ENCODE assay signal across 29 cellular contexts in genomic region chr4:48120132-48120531, GRCh38. TPM values are rescaled to one million over a fixed set of nuclear protein-coding genes. Genes with fewer than 3 reads are reported as not detected.
"Had no signal": no experiment of that assay in that cellular context is flagged by ENCODE, and none has a peak within 500 bp of the region (broad histone marks: within the 10 kb centered on the region; RNA-seq: fewer than 3 reads in every experiment).

No MANE protein-coding gene starts in this region.

- DNase-seq: activated CD4-positive, alpha-beta memory T cell treated with anti-CD3 and anti-CD28 coated beads, Interleukin-2, amount 10 ng/mL, durations not matched to agents 7 days and 5 days; activated CD4-positive, alpha-beta T cell treated with anti-CD3 and anti-CD28 coated beads for 4 hours; activated CD4-positive, alpha-beta T cell treated with anti-CD3 and anti-CD28 coated beads, Interleukin-2, amount 10 ng/mL, durations not matched to agents 7 days and 5 days; activated CD4-positive, alpha-beta T cell treated with anti-CD3 and anti-CD28 coated beads, Interleukin-2, amount 50 U/mL, for 4 hours; activated CD4-positive, CD25-positive, alpha-beta regulatory T cell; activated CD4-positive, CD25-positive, alpha-beta regulatory T cell treated with anti-CD3 and anti-CD28 coated beads, Interleukin-2, amount 50 U/mL, for 72 hours; activated CD8-positive, alpha-beta memory T cell treated with anti-CD3 and anti-CD28 coated beads, Interleukin-2, amount 50 U/mL, for 48 hours; activated gamma-delta T cell; activated naive CD4-positive, alpha-beta T cell; activated naive CD4-positive, alpha-beta T cell treated with anti-CD3 and anti-CD28 coated beads, Interleukin-2, amount 10 ng/mL, durations not matched to agents 7 days and 5 days; activated naive CD8-positive, alpha-beta T cell treated with anti-CD3 and anti-CD28 coated beads, Interleukin-2, amount 10 ng/mL, durations not matched to agents 7 days and 5 days; activated T-cell treated with anti-CD3 and anti-CD28 coated beads for 4 hours; activated T-cell treated with anti-CD3 and anti-CD28 coated beads, Interleukin-2, amount 50 U/mL, for 24 hours; activated T-cell treated with anti-CD3 and anti-CD28 coated beads, Interleukin-2, amount 50 U/mL, for 72 hours; amniotic stem cell; anterior cingulate cortex; brain microvascular endothelial cell; cortex of kidney; dermis blood vessel endothelial cell; effector CD4-positive, alpha-beta T cell; effector memory CD8-positive, alpha-beta T cell; erythroblast; foreskin keratinocyte; head of caudate nucleus; T-helper 2 cell had no signal

- ATAC-seq: activated naive CD4-positive, alpha-beta T cell treated with anti-CD3 and anti-CD28 coated beads, Interleukin-2, amount 50 U/mL, for 72 hours; activated T-cell treated with anti-CD3 and anti-CD28 coated beads, Interleukin-2, amount 50 U/mL, for 72 hours; effector memory CD8-positive, alpha-beta T cell; foreskin keratinocyte had no signal

- H3K27ac ChIP-seq: brain microvascular endothelial cell, esophagus muscularis mucosa, foreskin keratinocyte had no signal

- H3K4me3 ChIP-seq: esophagus muscularis mucosa had no signal

- H3K4me1 ChIP-seq: esophagus muscularis mucosa, foreskin keratinocyte had no signal

- H3K36me3 ChIP-seq: brain microvascular endothelial cell, esophagus muscularis mucosa had no signal

- H3K27me3 ChIP-seq: brain microvascular endothelial cell, foreskin keratinocyte had no signal

- H3K9me3 ChIP-seq: esophagus muscularis mucosa had no signal

- FAIRE-seq: astrocyte, bronchial epithelial cell had no signal

RNA-seq across cellular contexts. Expression of gene TXK, which starts 13.9 kb away (rescaled TPM):
- total RNA-seq: foreskin keratinocyte had no signal
- polyA plus RNA-seq: foreskin keratinocyte had no signal
